ENCODE assay signal across 8 cellular contexts in genomic region chr1:58652351-58653184, GRCh38. TPM values are rescaled to one million over a fixed set of nuclear protein-coding genes. Genes with fewer than 3 reads are reported as not detected.
A peak's percentile ranks its signal among the peaks of the same experiment; 100 is the strongest.
DNase-seq lines count a peak whose midpoint lies in the region; ATAC-seq, FAIRE-seq and TF ChIP-seq lines count a peak whose summit lies in the region.

No MANE protein-coding gene starts in this region.

- CTCF ChIA-PET in WTC11 (lab: Charles Lee) (interaction anchor here (0.5 to 2.9 kb wide), 29 partner anchors 9 to 1107 kb away, joined by 3 to 18 read pairs (median 3); partner anchors contain the start of gene OMA1), HepG2 (lab: Yijun Ruan, JAX; ENCODE audit: low intra/inter-chr PET ratio, low total read pairs) (interaction anchor here (2.0 kb wide), 1 partner anchor 136 kb away, joined by 38 read pairs; no protein-coding TSS in a partner anchor)

- peak overlapping the region in 1 of 7 donors; percentile 53 for H3K27ac Mint-ChIP-seq in CD14-positive monocyte
- H3K27ac Mint-ChIP-seq in WTC11 = no peak overlapping the region

- ATAC-seq in GM19023 (IDR thresholded peaks at IDR 0.05; ENCODE audit: unreplicated experiment) = peak; percentile 84
- ATAC-seq in HG03196 (IDR thresholded peaks at IDR 0.05; ENCODE audit: unreplicated experiment) = peak; percentile 90
- peak; percentile 69 for ATAC-seq in WTC11
- peak; percentile 93 for ATAC-seq in HepG2

- peaks cover 13% of the 10 kb centered on the region for H3K4me1 Mint-ChIP-seq in CD14-positive monocyte
- H3K4me1 Mint-ChIP-seq in WTC11 = peaks cover 10% of the 10 kb centered on the region

- H3K27ac ChIP-seq in colonic mucosa (no peak overlapping the region), HepG2 (ENCODE audit: extremely low read length, insufficient read depth, low read length) (no peak overlapping the region)

- H3K9ac ChIP-seq in colonic mucosa (ENCODE audit: low read depth in 2 of 2, low read length in 2 of 2) = no peak overlapping the region
- H3K9ac ChIP-seq in HepG2 (ENCODE audit: insufficient read depth, low read depth, low read length) = no peak overlapping the region

- no peak for TF ChIP-seq POLR2A in HepG2 (IDR thresholded peaks at IDR 0.05; ENCODE audit: insufficient read depth in 1 of 2, low read depth in 2 of 2, low read length in 2 of 2)

- in situ Hi-C loops in HepG2 (cut with HindIII; ENCODE audit: extremely low pct_ligation_motif_present, low pct_unique_long_range_greater_than_20kb) = loop anchor here (5.0 kb wide), 1 partner anchor 140 kb away; no protein-coding TSS in a partner anchor

- no peaks in the 10 kb centered on the region for H3K4me1 ChIP-seq in colonic mucosa
- no peaks in the 10 kb centered on the region for H3K4me1 ChIP-seq in HepG2 (ENCODE audit: insufficient read depth, low read length)

- H3K9me3 ChIP-seq in colonic mucosa (no peaks in the 10 kb centered on the region), HepG2 (ENCODE audit: low read length) (no peaks in the 10 kb centered on the region)

- peak; percentile 80 for TF ChIP-seq CTCF in CD14-positive monocyte (IDR thresholded peaks at IDR 0.05)
- peak; percentile 54; the same call in 1 of the 2 replicates for TF ChIP-seq CTCF in WTC11 (IDR thresholded peaks at IDR 0.05)
- peak; percentile 87 for TF ChIP-seq CTCF in colonic mucosa (IDR thresholded peaks at IDR 0.05)
- TF ChIP-seq CTCF in HepG2 (CRISPR knock-in tag; IDR thresholded peaks at IDR 0.05) = peak; percentile 85

- TF ChIP-seq RAD21 in HepG2 (CRISPR knock-in tag; IDR thresholded peaks at IDR 0.05) = peak; percentile 51; the same call in 1 of the 2 replicates

- TF ChIP-seq EP300 in HepG2 (IDR thresholded peaks at IDR 0.05; ENCODE audit: low read depth in 2 of 2, low read length in 2 of 2) (no peak), HepG2 (CRISPR knock-in tag; IDR thresholded peaks at IDR 0.05; ENCODE audit: borderline replicate concordance) (no peak)

- no peak for DNase-seq in CD14-positive monocyte (ENCODE audit: low spot score)
- DNase-seq in NCI-H2227 treated with DMSO at 0.1 percent for 48 hours (lab: John Stamatoyannopoulos, UW) = peak; percentile 75
- peak; percentile 32 for DNase-seq in WTC11 (ENCODE audit: low spot score)
- peak; percentile 61 for DNase-seq in colonic mucosa
- DNase-seq in HepG2 (ENCODE audit: low spot score) = peak; percentile 64
- peak; percentile 0 to 36 (median 9) for DNase-seq in stimulated activated CD4-positive, alpha-beta T cell treated with anti-CD3 and anti-CD28 coated beads, TNF-alpha, amount 100 ng/mL, for 4 hours (ENCODE audit: low read depth in 3 of 3)

- no peak overlapping the region for H3K4me3 Mint-ChIP-seq in CD14-positive monocyte
- H3K4me3 Mint-ChIP-seq in WTC11 = no peak overlapping the region

- intact Hi-C loops in CD14-positive monocyte (cut with micrococcal nuclease) = loop anchor here (5.0 kb wide), 1 partner anchor 135 kb away; no protein-coding TSS in a partner anchor
- intact Hi-C loops in colonic mucosa (cut with DNase I) = loop anchor here (5.0 to 10.0 kb wide), 2 partner anchors 108 to 135 kb away; partner anchors contain the start of gene OMA1
- intact Hi-C loops in HepG2 (cut with micrococcal nuclease; ENCODE audit: unreplicated experiment) = loop anchor here (1.0 kb wide), 1 partner anchor 106 kb away; the partner anchor contains the start of gene OMA1

- H4K20me1 ChIP-seq in HepG2 (ENCODE audit: insufficient read depth, low read length) = no peaks in the 10 kb centered on the region

- no peaks in the 10 kb centered on the region for H3K36me3 ChIP-seq in colonic mucosa
- peaks cover 9 to 18% of the 10 kb centered on the region in 2 experiments for H3K36me3 ChIP-seq in HepG2 (replicated peaks in 1 of 2; ENCODE audit: control insufficient read depth in 1 of 2, insufficient read depth in 2 of 2, low read length in 2 of 2)

- H3K36me3 Mint-ChIP-seq in CD14-positive monocyte = peaks cover 21 to 36% of the 10 kb centered on the region in 2 donors
- peaks cover 16% of the 10 kb centered on the region for H3K36me3 Mint-ChIP-seq in WTC11

- H3K9me3 Mint-ChIP-seq in CD14-positive monocyte (no peaks in the 10 kb centered on the region), WTC11 (no peaks in the 10 kb centered on the region)

- H2AFZ ChIP-seq in HepG2 (ENCODE audit: low read length) = no peak overlapping the region

- H3K27me3 ChIP-seq in colonic mucosa (no peaks in the 10 kb centered on the region), HepG2 (ENCODE audit: control insufficient read depth in 1 of 2, insufficient read depth in 2 of 2, low read length in 2 of 2) (no peaks in the 10 kb centered on the region)

- FAIRE-seq in HepG2 (lab: Jason Lieb, UNC) = peak; percentile 85

- BruUV-seq in HepG2 (replicated peaks; lab: Mats Ljungman, UMichigan) = no TSS peak

- H3K79me2 ChIP-seq in HepG2 (ENCODE audit: insufficient read depth, low read length) = no peaks in the 10 kb centered on the region

- WGBS in HepG2 (ENCODE audit: low lambda C conversion rate) = 53% methylated on average over 8 of the region's 8 CpGs

- POLR2A ChIA-PET in WTC11 (lab: Charles Lee) = no interaction called here
- POLR2A ChIA-PET in HepG2 (lab: Yijun Ruan, JAX) = no interaction called here

- H3K4me3 ChIP-seq in colonic mucosa (no peak overlapping the region), HepG2 (replicated peaks in 1 of 3; ENCODE audit: insufficient read depth in 1 of 3, low read depth in 2 of 3, low read length in 3 of 3) (no peak overlapping the region)

- no peak overlapping the region for H3K4me2 ChIP-seq in HepG2 (ENCODE audit: low read depth, low read length)

- H3K27me3 Mint-ChIP-seq in CD14-positive monocyte (ENCODE audit: low read depth in 3 of 3) (no peaks in the 10 kb centered on the region), WTC11 (ENCODE audit: low read depth) (no peaks in the 10 kb centered on the region)

TF ChIP-seq in WTC11, 78 proteins besides CTCF, POLR2A, EP300 and RAD21 (continues in another document):
- TF ChIP-seq ZNF425 (CRISPR knock-in tag; conservative IDR thresholded peaks at IDR 0.05) = 0 out of 2 replicates have a peak, but pooled peaks have one; percentile 46

TF ChIP-seq in HepG2, 621 proteins besides CTCF, POLR2A, EP300 and RAD21 (continues in another document):
- TF ChIP-seq MEF2D (CRISPR knock-in tag; IDR thresholded peaks at IDR 0.05) = no peak
- TF ChIP-seq EED (CRISPR knock-in tag; IDR thresholded peaks at IDR 0.05) = no peak
- no peak for TF ChIP-seq ZNF781 (CRISPR knock-in tag; IDR thresholded peaks at IDR 0.05; ENCODE audit: borderline replicate concordance, not compliant biosample characterization)
- TF ChIP-seq YY1 (IDR thresholded peaks at IDR 0.05; ENCODE audit: insufficient read depth, insufficient replicate concordance, low read depth, low read length) = no peak
- 0 out of 4 replicates have a peak, but pooled peaks of 1 of the 2 experiments have one; percentile 8 for TF ChIP-seq MAFK (conservative IDR thresholded peaks at IDR 0.05 in 1 of 2, IDR thresholded peaks at IDR 0.05 in 1 of 2; ENCODE audit: low read length in 2 of 2)
- TF ChIP-seq ZNF12 (CRISPR knock-in tag; IDR thresholded peaks at IDR 0.05) = no peak
- TF ChIP-seq SATB2 (CRISPR knock-in tag; IDR thresholded peaks at IDR 0.05) = no peak
- TF ChIP-seq KMT2A (CRISPR knock-in tag; IDR thresholded peaks at IDR 0.05) = no peak
- no peak for TF ChIP-seq TOPORS (CRISPR knock-in tag; IDR thresholded peaks at IDR 0.05)
- no peak for TF ChIP-seq ZBTB34 (CRISPR knock-in tag; IDR thresholded peaks at IDR 0.05)
- TF ChIP-seq ZNF556 (CRISPR knock-in tag; IDR thresholded peaks at IDR 0.05; ENCODE audit: borderline replicate concordance) = no peak
- no peak for TF ChIP-seq ZSCAN29 (CRISPR knock-in tag; conservative IDR thresholded peaks at IDR 0.05)
- TF ChIP-seq NFE2L1 (CRISPR knock-in tag; IDR thresholded peaks at IDR 0.05; ENCODE audit: borderline replicate concordance) = no peak
- TF ChIP-seq ZBTB3 (CRISPR knock-in tag; IDR thresholded peaks at IDR 0.05; ENCODE audit: borderline replicate concordance, low read depth) = no peak
- no peak for TF ChIP-seq TMF1 (CRISPR knock-in tag; IDR thresholded peaks at IDR 0.05; ENCODE audit: low read depth)

RNA-seq across cellular contexts. Expression of gene MYSM1, which starts 47.3 kb away (rescaled TPM):
- polyA plus RNA-seq in CD14-positive monocyte = 1 to 10 TPM; 6.7 to 8.0 TPM
- 86.4 to 118 TPM (median 89.3 TPM) in 3 replicates for total RNA-seq in WTC11 (2021)
- total RNA-seq in colonic mucosa = 10 to 100 TPM; 31.5 to 36.2 TPM
- total RNA-seq in HepG2 (2016; rRNA removed; fragmentation: Illumina TruSeq; extraction: Trizol) = 11.0 and 19.2 TPM in 2 replicates
- total RNA-seq in HepG2 (2016; cell fraction: cytosol; rRNA removed; fragmentation: Illumina TruSeq; extraction: Trizol; ENCODE audit: low read depth) = 10.5 and 11.5 TPM in 2 replicates
- 11.5 and 21.8 TPM in 2 replicates for total RNA-seq in HepG2 (2016; cell fraction: insoluble cytoplasmic fraction; rRNA removed; fragmentation: Illumina TruSeq; extraction: Trizol)
- total RNA-seq in HepG2 (2016; cell fraction: membrane; rRNA removed; fragmentation: Illumina TruSeq; extraction: Trizol) = 6.9 and 9.8 TPM in 2 replicates
- 75.4 and 76.0 TPM in 2 replicates for total RNA-seq in HepG2 (2016; cell fraction: nucleus; rRNA removed; fragmentation: Illumina TruSeq; extraction: Trizol)
- 24.1 and 27.2 TPM in 2 replicates for polyA plus RNA-seq in HepG2 (2011; rRNA removed)
- polyA plus RNA-seq in HepG2 (2011; cell fraction: cytosol; rRNA removed) = 3.1 and 4.3 TPM in 2 replicates
- polyA plus RNA-seq in HepG2 (2011; cell fraction: nucleus; rRNA removed) = 67.2 and 78.6 TPM in 2 replicates
- 20.6 and 32.1 TPM in 2 replicates for polyA plus RNA-seq in HepG2 (2012)
- 0.43 and 0.72 TPM in 2 replicates for polyA plus RNA-seq in HepG2 (2016; cell fraction: cytosol; fragmentation: Illumina TruSeq; extraction: Trizol; ENCODE audit: low read depth)
- polyA plus RNA-seq in HepG2 (2016; cell fraction: insoluble cytoplasmic fraction; fragmentation: Illumina TruSeq; extraction: Trizol; ENCODE audit: low read depth) = 9.9 TPM in 2 replicates
- 1.3 and 1.5 TPM in 2 replicates for polyA plus RNA-seq in HepG2 (2016; cell fraction: membrane; fragmentation: Illumina TruSeq; extraction: Trizol; ENCODE audit: low read depth)
- polyA plus RNA-seq in HepG2 (2016; cell fraction: nucleus; fragmentation: Illumina TruSeq; extraction: Trizol; ENCODE audit: insufficient read depth, low read depth) = 93.8 and 104 TPM in 2 replicates
- 7.1 and 12.9 TPM in 2 replicates for polyA minus RNA-seq in HepG2 (2011; rRNA and poly(A)+ RNA removed; ENCODE audit: low replicate concordance)
- polyA minus RNA-seq in HepG2 (2011; cell fraction: cytosol; rRNA and poly(A)+ RNA removed) = 5.7 and 7.3 TPM in 2 replicates
- polyA minus RNA-seq in HepG2 (2011; cell fraction: nucleus; rRNA and poly(A)+ RNA removed) = 186 and 225 TPM in 2 replicates
